In genomic region chr4:38846015-38846414, GRCh38 we compare ENCODE assay signal across 18 cellular contexts. TPM values are rescaled to one million over a fixed set of nuclear protein-coding genes. Genes with fewer than 3 reads are reported as not detected.
DNase-seq lines count a peak whose midpoint lies in the region; ATAC-seq and TF ChIP-seq lines count a peak whose summit lies in the region.
"Had no signal": no experiment of that assay in that cellular context is flagged by ENCODE, and none has a peak within 500 bp of the region (broad histone marks: within the 10 kb centered on the region; RNA-seq: fewer than 3 reads in every experiment).

No MANE protein-coding gene starts in this region.

- no peak overlapping the region for H3K9ac ChIP-seq in adipocyte (ENCODE audit: low read length)
- no peak overlapping the region for H3K9ac ChIP-seq in trophoblast cell (ENCODE audit: low read length)

- peaks cover 6% of the 10 kb centered on the region for H3K36me3 Mint-ChIP-seq in nephron progenitor cell (ENCODE audit: low read depth)

- WGBS in trophoblast cell (ENCODE audit: extremely low coverage, insufficient coverage, insufficient read length): no CpG with 5 or more reads among the region's 3 CpGs

- H3K79me1 ChIP-seq in trophoblast cell (ENCODE audit: low read length): no peaks in the 10 kb centered on the region

- H3K27me3 ChIP-seq in adipocyte (replicated peaks; ENCODE audit: control insufficient read depth, insufficient read depth, low read length): no peaks in the 10 kb centered on the region
- H3K27me3 ChIP-seq in left lung: no peaks in the 10 kb centered on the region
- H3K27me3 ChIP-seq in trophoblast cell (ENCODE audit: insufficient read depth, low read length): no peaks in the 10 kb centered on the region
- H3K27me3 ChIP-seq: SJSA1 had no signal

- no peak overlapping the region for H3K23ac ChIP-seq in trophoblast cell (ENCODE audit: low read length)

- H2BK120ac ChIP-seq in trophoblast cell (ENCODE audit: insufficient read depth, low read length, poor library complexity): no peak overlapping the region

- no peak overlapping the region for H4K8ac ChIP-seq in trophoblast cell (ENCODE audit: low read depth, low read length)

- no peak overlapping the region for H3K4me2 ChIP-seq in trophoblast cell (ENCODE audit: low read length)

- H2BK12ac ChIP-seq in trophoblast cell (ENCODE audit: low read length): no peak overlapping the region

- H2AK5ac ChIP-seq in trophoblast cell (ENCODE audit: low read length): no peak overlapping the region

- H3K9me3 Mint-ChIP-seq in nephron progenitor cell: peaks cover 47% of the 10 kb centered on the region

- no peak overlapping the region for H2BK5ac ChIP-seq in trophoblast cell (ENCODE audit: low read depth, low read length, poor library complexity)

- no peak overlapping the region for H3K18ac ChIP-seq in trophoblast cell (ENCODE audit: low read length)

- ATAC-seq in left lung (peak; percentile 76), HG03378 (IDR thresholded peaks at IDR 0.05; ENCODE audit: unreplicated experiment) (no peak)
- ATAC-seq: CD8-positive, alpha-beta T cell had no signal

- no peak overlapping the region for H4K12ac ChIP-seq in trophoblast cell (ENCODE audit: low read depth, low read length)

- H3K4ac ChIP-seq in trophoblast cell (ENCODE audit: low read depth, low read length): no peak overlapping the region

- no peaks in the 10 kb centered on the region for H3K36me3 ChIP-seq in adipocyte (ENCODE audit: control insufficient read depth, insufficient read depth, low read length, severe bottlenecking)
- peaks cover 0 to 3% of the 10 kb centered on the region in 2 donors for H3K36me3 ChIP-seq in left lung
- no peaks in the 10 kb centered on the region for H3K36me3 ChIP-seq in trophoblast cell (ENCODE audit: control insufficient read depth in 1 of 2, insufficient read depth in 2 of 2, low read length in 2 of 2)
- H3K36me3 ChIP-seq: SJSA1 had no signal

- no peak overlapping the region for H3K4me3 Mint-ChIP-seq in nephron progenitor cell
- H3K4me3 Mint-ChIP-seq: CD8-positive, alpha-beta T cell had no signal

- no peak overlapping the region for H3K4me3 ChIP-seq in adipocyte (ENCODE audit: low read length)
- no peak overlapping the region for H3K4me3 ChIP-seq in left lung
- no peak overlapping the region for H3K4me3 ChIP-seq in trophoblast cell (ENCODE audit: low read depth, low read length)
- H3K4me3 ChIP-seq: SJSA1 had no signal

- H4K91ac ChIP-seq in trophoblast cell (ENCODE audit: low read depth, low read length): no peak overlapping the region

- H3K4me1 Mint-ChIP-seq in nephron progenitor cell: no peaks in the 10 kb centered on the region

- no peak overlapping the region for H2AFZ ChIP-seq in trophoblast cell (ENCODE audit: insufficient read depth, low read length, poor library complexity)

- intact Hi-C loops in left lung (cut with DNase I): no loop called here

- peaks cover 7% of the 10 kb centered on the region for H3K27me3 Mint-ChIP-seq in nephron progenitor cell (ENCODE audit: low read depth, poor library complexity)

- H3K9me3 ChIP-seq in adipocyte (ENCODE audit: control insufficient read depth, low read length) (no peaks in the 10 kb centered on the region), left lung (peaks cover 0 to 2% of the 10 kb centered on the region in 2 donors), trophoblast cell (ENCODE audit: insufficient read depth, low read depth, low read length) (peaks cover 3% of the 10 kb centered on the region)
- H3K9me3 ChIP-seq: SJSA1 had no signal

- H3K14ac ChIP-seq in trophoblast cell (ENCODE audit: low read length): no peak overlapping the region

- TF ChIP-seq CTCF in left lung (IDR thresholded peaks at IDR 0.05): no peak
- TF ChIP-seq CTCF in nephron progenitor cell (IDR thresholded peaks at IDR 0.05): no peak

- H3K4me1 ChIP-seq in adipocyte (ENCODE audit: control insufficient read depth, insufficient read depth, low read length) (no peaks in the 10 kb centered on the region), left lung (peaks cover 0 to 13% of the 10 kb centered on the region in 2 donors), trophoblast cell (ENCODE audit: control insufficient read depth in 1 of 2, insufficient read depth in 2 of 2, low read length in 2 of 2) (no peaks in the 10 kb centered on the region)
- H3K4me1 ChIP-seq: SJSA1 had no signal

- H3K27ac ChIP-seq in left lung: no peak overlapping the region
- H3K27ac ChIP-seq in trophoblast cell (ENCODE audit: low read depth, low read length): no peak overlapping the region
- H3K27ac ChIP-seq: SJSA1 had no signal

- DNase-seq in SIG-M5 treated with dmso at 0.1 percent for 504 hours (lab: John Stamatoyannopoulos, UW; ENCODE audit: unreplicated experiment): peak; percentile 34
- DNase-seq in SIG-M5 (lab: John Stamatoyannopoulos, UW): no peak
- DNase-seq in adipocyte (ENCODE audit: low read depth): peak; percentile 39
- DNase-seq in left lung: no peak
- DNase-seq in trophoblast cell: no peak
- DNase-seq in nephron progenitor cell: no peak
- DNase-seq: Calu3; CD8-positive, alpha-beta T cell; EL; KG1; NCI-H1092; NCI-H1436 treated with DMSO at 0.1 percent for 48 hours; NCI-H2029; NCI-H2171 treated with DMSO at 0.1 percent for 48 hours; NCI-H748 treated with DMSO at 0.1 percent for 48 hours had no signal

- no peaks in the 10 kb centered on the region for H3K79me2 ChIP-seq in trophoblast cell (ENCODE audit: control insufficient read depth, insufficient read depth, low read length, poor library complexity)

- no peak overlapping the region for H3K27ac Mint-ChIP-seq in nephron progenitor cell
- H3K27ac Mint-ChIP-seq: CD8-positive, alpha-beta T cell had no signal

RNA-seq across cellular contexts. Expression of gene TLR6, which starts 10.6 kb away (rescaled TPM):
- 10 to 100 TPM in 1 of 2 donors, 1 to 10 TPM in 1; 6.6 to 18.1 TPM for total RNA-seq in left lung
- polyA plus RNA-seq in trophoblast cell (2013): 1.5 and 1.6 TPM in 2 replicates

RNA-seq across cellular contexts. Expression of gene FAM114A1, which starts 21.6 kb away (rescaled TPM):
- 10 to 100 TPM; 68.5 to 81.1 TPM for total RNA-seq in left lung
- polyA plus RNA-seq in trophoblast cell (2013): 59.7 and 64.1 TPM in 2 replicates
- total RNA-seq: CD8-positive, alpha-beta T cell had no signal

RNA-seq across cellular contexts. Expression of gene TLR1, which starts 41.4 kb away (rescaled TPM):
- 10 to 100 TPM; 13.4 to 59.8 TPM for total RNA-seq in left lung
- polyA plus RNA-seq in trophoblast cell (2013): 0.40 and 0.44 TPM in 2 replicates
- total RNA-seq: H1 had no signal
- polyA plus RNA-seq: H1 had no signal

Comparison
In these comparisons a context has a peak if more than half of its experiments do, and no peak if none do; other contexts are left out.
1. DNase-seq: peak in SIG-M5 treated with dmso at 0.1 percent for 504 hours (single experiment) and adipocyte (single experiment); none in SIG-M5 (single experiment), left lung (0 of 2), trophoblast cell (0 of 2) and nephron progenitor cell (single experiment).